In genomic region chr12:124557518-124558223, GRCh38 we compare ENCODE assay signal across 1 cellular context.
TF ChIP-seq lines count a peak whose summit lies in the region.

No MANE protein-coding gene starts in this region.

TF ChIP-seq in GM23338, 12 proteins besides CTCF, POLR2A, EP300 and RAD21 (continued from another document):
- TF ChIP-seq, protein P1, sequence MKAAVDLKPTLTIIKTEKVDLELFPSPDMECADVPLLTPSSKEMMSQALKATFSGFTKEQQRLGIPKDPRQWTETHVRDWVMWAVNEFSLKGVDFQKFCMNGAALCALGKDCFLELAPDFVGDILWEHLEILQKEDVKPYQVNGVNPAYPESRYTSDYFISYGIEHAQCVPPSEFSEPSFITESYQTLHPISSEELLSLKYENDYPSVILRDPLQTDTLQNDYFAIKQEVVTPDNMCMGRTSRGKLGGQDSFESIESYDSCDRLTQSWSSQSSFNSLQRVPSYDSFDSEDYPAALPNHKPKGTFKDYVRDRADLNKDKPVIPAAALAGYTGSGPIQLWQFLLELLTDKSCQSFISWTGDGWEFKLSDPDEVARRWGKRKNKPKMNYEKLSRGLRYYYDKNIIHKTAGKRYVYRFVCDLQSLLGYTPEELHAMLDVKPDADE (IDR thresholded peaks at IDR 0.05): no peak
- TF ChIP-seq EZH2phosphoT487 (IDR thresholded peaks at IDR 0.05; ENCODE audit: unreplicated experiment): no peak
- TF ChIP-seq REST (IDR thresholded peaks at IDR 0.05; ENCODE audit: unreplicated experiment): no peak
TF ChIP-seq in GM23338: peak in this region for 0.
